In genomic region chr7:14748461-14748860, GRCh38 we compare ENCODE assay signal across 12 cellular contexts.
A peak's percentile ranks its signal among the peaks of the same experiment; 100 is the strongest.
DNase-seq lines count a peak whose midpoint lies in the region; ATAC-seq and TF ChIP-seq lines count a peak whose summit lies in the region.
"Had no signal": no experiment of that assay in that cellular context is flagged by ENCODE, and none has a peak within 500 bp of the region (broad histone marks: within the 10 kb centered on the region; RNA-seq: fewer than 3 reads in every experiment).

No MANE protein-coding gene starts in this region.

- ATAC-seq in foreskin keratinocyte (peak; percentile 98), HG03139 (IDR thresholded peaks at IDR 0.05; ENCODE audit: unreplicated experiment) (no peak), HG03571 (IDR thresholded peaks at IDR 0.05; ENCODE audit: unreplicated experiment) (no peak)
- ATAC-seq: activated CD8-positive, alpha-beta memory T cell treated with anti-CD3 and anti-CD28 coated beads, Interleukin-2, amount 10 ng/mL, durations not matched to agents 7 days and 5 days had no signal

- TF ChIP-seq CTCF in HFF-Myc (IDR thresholded peaks at IDR 0.05; ENCODE audit: low read depth, low read length, missing control alignments) (no peak), foreskin keratinocyte (conservative IDR thresholded peaks at IDR 0.05) (no peak)

- in situ Hi-C loops in ACHN (cut with HindIII; ENCODE audit: low pct_ligation_motif_present, low pct_unique_long_range_greater_than_20kb, low sequenced_read_pairs) = no loop called here

- H3K4me1 ChIP-seq in adipocyte (ENCODE audit: control insufficient read depth, insufficient read depth, low read length) = peaks cover 6% of the 10 kb centered on the region
- H3K4me1 ChIP-seq in foreskin keratinocyte = peaks cover 4% of the 10 kb centered on the region
- H3K4me1 ChIP-seq: BLaER1 had no signal

- DNase-seq in ACHN (peak; percentile 38), HFF-Myc (ENCODE audit: extremely low read depth, low read depth) (peak; percentile 69), adipocyte (ENCODE audit: low read depth) (peak; percentile 35), foreskin keratinocyte (peak; percentile 48 to 73)
- DNase-seq in activated CD4-positive, alpha-beta T cell treated with anti-CD3 and anti-CD28 coated beads for 48 hours = no peak
- no peak for DNase-seq in stimulated activated CD4-positive, alpha-beta T cell treated with anti-CD3 and anti-CD28 coated beads, Interleukin-12 subunit alpha, Interleukin-12 subunit beta, amount 100 ng/mL, for 4 hours
- DNase-seq: activated CD8-positive, alpha-beta memory T cell treated with anti-CD3 and anti-CD28 coated beads, Interleukin-2, amount 10 ng/mL, durations not matched to agents 7 days and 5 days; NCI-H1092; small intestine had no signal

- H3K27me3 ChIP-seq in adipocyte (replicated peaks; ENCODE audit: control insufficient read depth, insufficient read depth, low read length) (no peaks in the 10 kb centered on the region), foreskin keratinocyte (no peaks in the 10 kb centered on the region)
- H3K27me3 ChIP-seq: BLaER1 had no signal

- H3K27ac ChIP-seq in foreskin keratinocyte = no peak overlapping the region
- H3K27ac ChIP-seq: BLaER1 had no signal

- peaks cover 10% of the 10 kb centered on the region for H3K9me3 ChIP-seq in adipocyte (ENCODE audit: control insufficient read depth, low read length)

- no peak overlapping the region for H3K4me3 ChIP-seq in HFF-Myc (replicated peaks; ENCODE audit: low read depth, low read length)
- no peak overlapping the region for H3K4me3 ChIP-seq in adipocyte (ENCODE audit: low read length)
- H3K4me3 ChIP-seq: BLaER1 had no signal

- H3K9ac ChIP-seq in adipocyte (ENCODE audit: low read length) = no peak overlapping the region
- H3K9ac ChIP-seq: BLaER1 had no signal

- no peaks in the 10 kb centered on the region for H3K36me3 ChIP-seq in adipocyte (ENCODE audit: control insufficient read depth, insufficient read depth, low read length, severe bottlenecking)
- H3K36me3 ChIP-seq: BLaER1 had no signal

Comparison
In these comparisons a context has a peak if more than half of its experiments do, and no peak if none do; other contexts are left out.
1. DNase-seq: peak in ACHN (single experiment), HFF-Myc (single experiment), adipocyte (single experiment) and foreskin keratinocyte (2 of 2); none in activated CD4-positive, alpha-beta T cell treated with anti-CD3 and anti-CD28 coated beads for 48 hours (single experiment) and stimulated activated CD4-positive, alpha-beta T cell treated with anti-CD3 and anti-CD28 coated beads, Interleukin-12 subunit alpha, Interleukin-12 subunit beta, amount 100 ng/mL, for 4 hours (single experiment).